In genomic region chr12:132719954-132720324, GRCh38 we compare ENCODE assay signal across 1 cellular context.
TF ChIP-seq lines count a peak whose summit lies in the region.

No MANE protein-coding gene starts in this region.

TF ChIP-seq in HEK293, 187 proteins besides CTCF, POLR2A, EP300 and RAD21:
- no peak for TF ChIP-seq PRDM2 (tag by site-specific recombination; IDR thresholded peaks at IDR 0.05; ENCODE audit: borderline replicate concordance)
- TF ChIP-seq KLF10 (tag by site-specific recombination; IDR thresholded peaks at IDR 0.05), result no peak
- TF ChIP-seq SCRT2 (tag by site-specific recombination; IDR thresholded peaks at IDR 0.05), result peak; percentile 7
- no peak for TF ChIP-seq ZFHX2 (tag by site-specific recombination; conservative IDR thresholded peaks at IDR 0.05)
- TF ChIP-seq GLI2 (tag by site-specific recombination; IDR thresholded peaks at IDR 0.05; ENCODE audit: borderline replicate concordance, low read depth), result no peak
